32 cellular contexts compared by ENCODE assay signal in genomic region chr15:32983679-32984078, GRCh38.
"Had no signal": no experiment of that assay in that cellular context is flagged by ENCODE, and none has a peak within 500 bp of the region (broad histone marks: within the 10 kb centered on the region; RNA-seq: fewer than 3 reads in every experiment).

No MANE protein-coding gene starts in this region.

- H3K4me1 ChIP-seq: adrenal gland, body of pancreas, foreskin keratinocyte, heart right ventricle had no signal

- ATAC-seq: activated CD4-positive, alpha-beta T cell treated with anti-CD3 and anti-CD28 coated beads for 36 hours; body of pancreas; effector memory CD8-positive, alpha-beta T cell; foreskin keratinocyte; gastroesophageal sphincter; heart right ventricle; T-helper 17 cell had no signal

- H3K36me3 ChIP-seq: adrenal gland, esophagus muscularis mucosa, gastroesophageal sphincter, heart right ventricle had no signal

- H3K27me3 Mint-ChIP-seq: activated CD4-positive, alpha-beta memory T cell treated with anti-CD3 and anti-CD28 coated beads, Interleukin-2, amount 10 ng/mL, durations not matched to agents 7 days and 5 days; activated CD4-positive, alpha-beta T cell treated with anti-CD3 and anti-CD28 coated beads for 36 hours; activated T-cell treated with anti-CD3 and anti-CD28 coated beads, Interleukin-2, amount 50 U/mL, for 24 hours; effector memory CD8-positive, alpha-beta T cell; T-helper 17 cell had no signal

- H3K27ac Mint-ChIP-seq: activated CD4-positive, alpha-beta memory T cell treated with anti-CD3 and anti-CD28 coated beads, Interleukin-2, amount 10 ng/mL, durations not matched to agents 7 days and 5 days; activated CD4-positive, alpha-beta T cell treated with anti-CD3 and anti-CD28 coated beads for 36 hours; activated CD4-positive, alpha-beta T cell treated with anti-CD3 and anti-CD28 coated beads, Interleukin-2, amount 10 ng/mL, durations not matched to agents 24 days and 14 days; activated naive CD4-positive, alpha-beta T cell treated with anti-CD3 and anti-CD28 coated beads, Interleukin-2, amount 50 U/mL, for 24 hours; activated T-cell treated with anti-CD3 and anti-CD28 coated beads, Interleukin-2, amount 50 U/mL, for 24 hours; activated T-cell treated with anti-CD3 and anti-CD28 coated beads, Interleukin-2, amount 50 U/mL, for 72 hours; effector memory CD8-positive, alpha-beta T cell; T-helper 17 cell; T-helper 2 cell treated with Interferon-gamma antibody and Interleukin-4, amounts not matched to agents 5 μg/mL and 100 μg/mL, for 36 hours had no signal

- FAIRE-seq: colon had no signal

- H3K9me3 Mint-ChIP-seq: activated CD4-positive, alpha-beta memory T cell treated with anti-CD3 and anti-CD28 coated beads, Interleukin-2, amount 10 ng/mL, durations not matched to agents 7 days and 5 days; activated CD4-positive, alpha-beta T cell treated with anti-CD3 and anti-CD28 coated beads, Interleukin-2, amount 10 ng/mL, durations not matched to agents 24 days and 14 days; activated naive CD4-positive, alpha-beta T cell treated with anti-CD3 and anti-CD28 coated beads, Interleukin-2, amount 50 U/mL, for 24 hours; activated T-cell treated with anti-CD3 and anti-CD28 coated beads, Interleukin-2, amount 50 U/mL, for 24 hours; activated T-cell treated with anti-CD3 and anti-CD28 coated beads, Interleukin-2, amount 50 U/mL, for 72 hours; effector memory CD8-positive, alpha-beta T cell; T-helper 2 cell treated with Interferon-gamma antibody and Interleukin-4, amounts not matched to agents 5 μg/mL and 100 μg/mL, for 36 hours had no signal

- H3K36me3 Mint-ChIP-seq: activated naive CD4-positive, alpha-beta T cell treated with anti-CD3 and anti-CD28 coated beads, Interleukin-2, amount 50 U/mL, for 24 hours had no signal

- H3K4me3 Mint-ChIP-seq: activated CD4-positive, alpha-beta memory T cell treated with anti-CD3 and anti-CD28 coated beads, Interleukin-2, amount 10 ng/mL, durations not matched to agents 7 days and 5 days; activated CD4-positive, alpha-beta T cell treated with anti-CD3 and anti-CD28 coated beads for 36 hours; activated CD4-positive, alpha-beta T cell treated with anti-CD3 and anti-CD28 coated beads, Interleukin-2, amount 10 ng/mL, durations not matched to agents 24 days and 14 days; activated naive CD4-positive, alpha-beta T cell treated with anti-CD3 and anti-CD28 coated beads, Interleukin-2, amount 50 U/mL, for 24 hours; activated T-cell treated with anti-CD3 and anti-CD28 coated beads, Interleukin-2, amount 50 U/mL, for 24 hours; activated T-cell treated with anti-CD3 and anti-CD28 coated beads, Interleukin-2, amount 50 U/mL, for 72 hours; effector memory CD8-positive, alpha-beta T cell; T-helper 17 cell; T-helper 2 cell treated with Interferon-gamma antibody and Interleukin-4, amounts not matched to agents 5 μg/mL and 100 μg/mL, for 36 hours had no signal

- DNase-seq: activated CD4-positive, alpha-beta memory T cell treated with anti-CD3 and anti-CD28 coated beads, Interleukin-2, amount 10 ng/mL, durations not matched to agents 7 days and 5 days; activated CD4-positive, alpha-beta T cell treated with anti-CD3 and anti-CD28 coated beads for 36 hours; activated CD4-positive, alpha-beta T cell treated with anti-CD3 and anti-CD28 coated beads, Interleukin-2, amount 10 ng/mL, durations not matched to agents 24 days and 14 days; activated CD4-positive, CD25-positive, alpha-beta regulatory T cell; activated CD4-positive, CD25-positive, alpha-beta regulatory T cell treated with anti-CD3 and anti-CD28 coated beads, Interleukin-2, amount 50 U/mL, for 72 hours; activated CD8-positive, alpha-beta memory T cell treated with anti-CD3 and anti-CD28 coated beads, Interleukin-2, amount 50 U/mL, for 48 hours; activated effector memory CD4-positive, alpha-beta T cell treated with Interleukin-2 at 50 U/mL for 16 hours; activated gamma-delta T cell treated with Interleukin-2 at 50 U/mL for 16 hours; activated naive CD4-positive, alpha-beta T cell treated with Interleukin-2 at 50 U/mL for 16 hours; activated T-cell treated with anti-CD3 and anti-CD28 coated beads for 4 hours; activated T-cell treated with anti-CD3 and anti-CD28 coated beads, Interleukin-2, amount 50 U/mL, for 24 hours; activated T-cell treated with anti-CD3 and anti-CD28 coated beads, Interleukin-2, amount 50 U/mL, for 72 hours; adrenal gland; amygdala; aorta; body of pancreas; caudate nucleus; cortex of kidney; dermis blood vessel endothelial cell; effector CD4-positive, alpha-beta T cell; effector memory CD8-positive, alpha-beta T cell; erythroblast; foreskin keratinocyte; heart right ventricle; T-helper 1 cell; T-helper 17 cell; T1000 had no signal

- H3K27ac ChIP-seq: adrenal gland, body of pancreas, esophagus muscularis mucosa, foreskin keratinocyte, gastroesophageal sphincter, heart right ventricle had no signal

- H3K4me1 Mint-ChIP-seq: activated CD4-positive, alpha-beta memory T cell treated with anti-CD3 and anti-CD28 coated beads, Interleukin-2, amount 10 ng/mL, durations not matched to agents 7 days and 5 days; activated CD4-positive, alpha-beta T cell treated with anti-CD3 and anti-CD28 coated beads for 36 hours; activated CD4-positive, alpha-beta T cell treated with anti-CD3 and anti-CD28 coated beads, Interleukin-2, amount 10 ng/mL, durations not matched to agents 24 days and 14 days; activated naive CD4-positive, alpha-beta T cell treated with anti-CD3 and anti-CD28 coated beads, Interleukin-2, amount 50 U/mL, for 24 hours had no signal

- H3K4me3 ChIP-seq: adrenal gland, body of pancreas, esophagus muscularis mucosa, gastroesophageal sphincter, heart right ventricle had no signal

- H3K27me3 ChIP-seq: adrenal gland, body of pancreas, esophagus muscularis mucosa, foreskin keratinocyte, gastroesophageal sphincter, heart right ventricle had no signal

- H3K9me3 ChIP-seq: adrenal gland, body of pancreas, esophagus muscularis mucosa, gastroesophageal sphincter, heart right ventricle had no signal
